11 cellular contexts compared by ENCODE assay signal in the genomic region with DNA sequence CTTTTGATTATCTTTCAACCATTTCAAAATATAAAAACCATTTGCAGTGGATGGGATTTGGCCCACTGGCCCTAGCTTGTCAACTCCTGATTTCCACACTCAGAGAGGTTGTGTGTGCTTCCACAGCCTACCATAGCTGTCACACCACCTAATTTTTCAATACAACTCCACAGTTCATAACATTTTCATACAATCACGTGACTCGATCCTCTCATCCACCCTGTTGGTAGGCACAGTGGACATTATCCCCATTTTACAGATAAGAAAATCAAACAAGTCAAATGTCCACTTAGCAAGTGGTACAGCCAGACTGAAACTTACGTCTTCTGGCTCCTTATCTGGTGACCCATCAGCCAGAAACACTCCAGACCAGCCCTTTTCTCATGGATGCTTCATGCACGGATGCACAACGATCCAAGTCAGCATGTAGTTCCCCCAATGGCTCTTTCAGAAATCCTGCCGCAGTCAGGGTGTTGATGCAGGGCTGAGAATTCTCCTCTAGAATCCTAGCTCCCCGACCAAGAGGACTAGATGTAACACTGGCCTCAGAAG.
DNase-seq lines count a peak whose midpoint lies in the region; FAIRE-seq and TF ChIP-seq lines count a peak whose summit lies in the region.
"Had no signal": no experiment of that assay in that cellular context is flagged by ENCODE, and none has a peak within 500 bp of the region (broad histone marks: within the 10 kb centered on the region; RNA-seq: fewer than 3 reads in every experiment).

No MANE protein-coding gene starts in this region.

- no peak for FAIRE-seq in frontal cortex (lab: Jason Lieb, UNC)
- FAIRE-seq: A549 had no signal

- no TSS peak for BruUV-seq in Calu3 (replicated peaks; lab: Mats Ljungman, UMichigan)

- DNase-seq in Calu3 (no peak), SK-N-DZ (ENCODE audit: low spot score) (peak; percentile 65), frontal cortex (ENCODE audit: low spot score in 2 of 2) (no peak), globus pallidus (ENCODE audit: low spot score) (no peak), MV-4-11 (lab: John Stamatoyannopoulos, UW) (no peak)
- DNase-seq: CD4-positive, CD25-positive, alpha-beta regulatory T cell; DMS 273 treated with DMSO at 0.1 percent for 48 hours; H9 had no signal

- H3K27ac Mint-ChIP-seq in Calu3 (ENCODE audit: unreplicated experiment) (peak overlapping the region; percentile 39), nephron (peak overlapping the region; percentile 18 to 47 (median 26))
- H3K27ac Mint-ChIP-seq: GM23338 had no signal

- CTCF ChIA-PET in Calu3 (lab: Charles Lee): no interaction called here

- TF ChIP-seq CTCF in Calu3 (IDR thresholded peaks at IDR 0.05; ENCODE audit: unreplicated experiment) (no peak), nephron (IDR thresholded peaks at IDR 0.05; ENCODE audit: unreplicated experiment in 3 of 3) (no peak)

- H3K4me1 Mint-ChIP-seq in Calu3 (ENCODE audit: low read depth, unreplicated experiment): peaks cover 27% of the 10 kb centered on the region
- H3K4me1 Mint-ChIP-seq in nephron: peaks cover 46% of the 10 kb centered on the region

- H3K4me3 Mint-ChIP-seq in Calu3 (ENCODE audit: low read depth, unreplicated experiment) (no peak overlapping the region), nephron (no peak overlapping the region)
- H3K4me3 Mint-ChIP-seq: CD4-positive, CD25-positive, alpha-beta regulatory T cell; GM23338; H9 had no signal

- H3K36me3 Mint-ChIP-seq in Calu3 (ENCODE audit: insufficient read depth, unreplicated experiment): peaks cover 12% of the 10 kb centered on the region
- H3K36me3 Mint-ChIP-seq in nephron (ENCODE audit: low read depth): no peaks in the 10 kb centered on the region
- H3K36me3 Mint-ChIP-seq: CD4-positive, CD25-positive, alpha-beta regulatory T cell had no signal

- H3K27me3 Mint-ChIP-seq in Calu3 (ENCODE audit: unreplicated experiment) (no peaks in the 10 kb centered on the region), nephron (ENCODE audit: low read depth) (peaks cover 11% of the 10 kb centered on the region)

- intact Hi-C loops in Calu3 (cut with micrococcal nuclease; ENCODE audit: unreplicated experiment): no loop called here

- H3K9me3 Mint-ChIP-seq in Calu3 (ENCODE audit: low read depth, unreplicated experiment): no peaks in the 10 kb centered on the region
- no peaks in the 10 kb centered on the region for H3K9me3 Mint-ChIP-seq in nephron
- H3K9me3 Mint-ChIP-seq: CD4-positive, CD25-positive, alpha-beta regulatory T cell; GM23338; H9 had no signal
